ENCODE assay signal across 8 cellular contexts in the genomic region with DNA sequence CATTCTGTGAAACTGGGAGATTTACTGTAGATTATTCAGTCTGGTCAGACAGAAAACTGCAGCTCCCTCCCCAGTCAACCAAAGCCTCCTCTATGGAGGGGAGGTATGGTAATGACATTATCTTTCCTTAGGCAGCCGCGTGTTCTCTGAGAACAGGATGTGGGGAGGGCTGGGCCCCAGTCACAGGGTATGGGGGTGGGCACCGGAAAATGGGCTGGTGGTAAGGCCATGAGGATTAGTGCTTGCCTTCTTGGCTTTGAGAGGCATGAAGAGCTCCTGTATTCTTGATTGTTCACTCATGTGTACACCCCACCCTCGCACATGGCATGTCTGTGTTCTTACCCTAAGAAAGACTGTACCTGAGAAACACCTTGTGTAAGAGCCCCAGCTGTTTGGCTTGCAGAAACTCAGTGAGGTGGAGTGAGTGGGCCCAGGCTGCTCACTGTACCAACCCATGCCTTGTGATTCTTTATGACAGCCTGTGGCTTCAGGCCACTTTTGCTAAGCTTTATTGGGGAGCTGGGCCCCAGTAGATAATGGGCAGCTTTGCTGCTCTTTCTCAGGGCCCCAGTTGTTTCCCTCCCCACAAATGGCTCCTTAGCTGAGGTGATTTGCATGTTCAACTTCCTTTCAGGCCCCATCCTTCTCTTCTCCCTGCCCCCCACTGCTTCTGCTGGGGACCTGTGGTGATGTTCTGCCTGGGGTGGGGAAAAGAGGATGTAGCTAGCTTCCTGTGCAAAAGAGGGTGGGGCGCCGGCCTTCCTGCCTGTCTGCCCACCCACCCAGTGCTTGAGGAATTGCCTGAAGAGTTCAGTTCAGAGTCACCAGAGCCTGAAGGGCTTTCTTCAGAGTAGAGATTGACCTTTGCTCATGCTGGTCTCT. TPM values are rescaled to one million over a fixed set of nuclear protein-coding genes. Genes with fewer than 3 reads are reported as not detected.
DNase-seq lines count a peak whose midpoint lies in the region; ATAC-seq and TF ChIP-seq lines count a peak whose summit lies in the region.

No MANE protein-coding gene starts in this region.

- TF ChIP-seq CTCF in osteocyte (IDR thresholded peaks at IDR 0.05) (no peak), uterus (IDR thresholded peaks at IDR 0.05) (no peak)

- peak overlapping the region; percentile 26 for H3K4me3 ChIP-seq in effector memory CD4-positive, alpha-beta T cell (ENCODE audit: insufficient read depth, low read depth, low read length, poor library complexity, severe bottlenecking)
- no peak overlapping the region for H3K4me3 ChIP-seq in uterus

- no peaks in the 10 kb centered on the region for H3K9me3 Mint-ChIP-seq in activated CD4-positive, alpha-beta T cell treated with anti-CD3 and anti-CD28 coated beads, Interleukin-2, amount 10 ng/mL, durations not matched to agents 24 days and 14 days
- H3K9me3 Mint-ChIP-seq in osteocyte (ENCODE audit: unreplicated experiment): peaks cover 13% of the 10 kb centered on the region

- H3K27me3 Mint-ChIP-seq in activated CD4-positive, alpha-beta T cell treated with anti-CD3 and anti-CD28 coated beads, Interleukin-2, amount 10 ng/mL, durations not matched to agents 24 days and 14 days: no peaks in the 10 kb centered on the region
- H3K27me3 Mint-ChIP-seq in osteocyte (ENCODE audit: unreplicated experiment): no peaks in the 10 kb centered on the region

- intact Hi-C loops in activated CD4-positive, alpha-beta T cell treated with anti-CD3 and anti-CD28 coated beads, Interleukin-2, amount 10 ng/mL, durations not matched to agents 24 days and 14 days (cut with micrococcal nuclease): loop anchor here (1.0 kb wide), 4 partner anchors 8 to 103 kb away; no protein-coding TSS in a partner anchor
- intact Hi-C loops in uterus (cut with DNase I; ENCODE audit: low total_unique reads): no loop called here

- H3K27ac ChIP-seq in effector memory CD4-positive, alpha-beta T cell (ENCODE audit: insufficient read depth, low read length, poor library complexity, severe bottlenecking): peak overlapping the region; percentile 61
- H3K27ac ChIP-seq in uterus: peak overlapping the region; percentile 0 to 70

- H3K4me1 ChIP-seq in effector memory CD4-positive, alpha-beta T cell (ENCODE audit: control insufficient read depth, insufficient read depth, low read length, poor library complexity, severe bottlenecking): peaks cover 63% of the 10 kb centered on the region
- no peaks in the 10 kb centered on the region for H3K4me1 ChIP-seq in uterus

- ATAC-seq in GM21528 (IDR thresholded peaks at IDR 0.05; ENCODE audit: low FRiP score, unreplicated experiment): peak; percentile 76

- H3K4me1 Mint-ChIP-seq in activated CD4-positive, alpha-beta T cell treated with anti-CD3 and anti-CD28 coated beads, Interleukin-2, amount 10 ng/mL, durations not matched to agents 24 days and 14 days: peaks cover 60% of the 10 kb centered on the region
- peaks cover 46% of the 10 kb centered on the region for H3K4me1 Mint-ChIP-seq in osteocyte (ENCODE audit: unreplicated experiment)

- peak overlapping the region; percentile 96 for H3K27ac Mint-ChIP-seq in activated CD4-positive, alpha-beta T cell treated with anti-CD3 and anti-CD28 coated beads, Interleukin-2, amount 10 ng/mL, durations not matched to agents 24 days and 14 days
- peak overlapping the region; percentile 69 for H3K27ac Mint-ChIP-seq in osteocyte (ENCODE audit: unreplicated experiment)

- no peaks in the 10 kb centered on the region for H3K9me3 ChIP-seq in effector memory CD4-positive, alpha-beta T cell (ENCODE audit: control insufficient read depth, low read length)
- no peaks in the 10 kb centered on the region for H3K9me3 ChIP-seq in uterus

- no peaks in the 10 kb centered on the region for H3K27me3 ChIP-seq in effector memory CD4-positive, alpha-beta T cell (replicated peaks; ENCODE audit: control insufficient read depth, insufficient read depth, low read length, poor library complexity, severe bottlenecking)
- no peaks in the 10 kb centered on the region for H3K27me3 ChIP-seq in uterus

- peak; percentile 69 for DNase-seq in CMK (ENCODE audit: low read depth)
- DNase-seq in KG1 (lab: John Stamatoyannopoulos, UW): peak; percentile 70
- peak; percentile 91 for DNase-seq in activated CD4-positive, alpha-beta T cell treated with anti-CD3 and anti-CD28 coated beads, Interleukin-2, amount 10 ng/mL, durations not matched to agents 24 days and 14 days
- peak; percentile 49 to 66 (median 58) for DNase-seq in effector memory CD4-positive, alpha-beta T cell
- no peak for DNase-seq in osteocyte (ENCODE audit: extremely low spot score, unreplicated experiment)
- DNase-seq in uterus: no peak
- DNase-seq in SHP77 (lab: John Stamatoyannopoulos, UW): no peak

- H3K36me3 Mint-ChIP-seq in activated CD4-positive, alpha-beta T cell treated with anti-CD3 and anti-CD28 coated beads, Interleukin-2, amount 10 ng/mL, durations not matched to agents 24 days and 14 days (ENCODE audit: low read depth): peaks cover 35% of the 10 kb centered on the region
- H3K36me3 Mint-ChIP-seq in osteocyte (ENCODE audit: unreplicated experiment): no peaks in the 10 kb centered on the region

- TF ChIP-seq POLR2A in uterus (IDR thresholded peaks at IDR 0.05): no peak

- H3K36me3 ChIP-seq in effector memory CD4-positive, alpha-beta T cell (ENCODE audit: control insufficient read depth, insufficient read depth, low read length): no peaks in the 10 kb centered on the region
- H3K36me3 ChIP-seq in uterus: no peaks in the 10 kb centered on the region

- H3K4me3 Mint-ChIP-seq in activated CD4-positive, alpha-beta T cell treated with anti-CD3 and anti-CD28 coated beads, Interleukin-2, amount 10 ng/mL, durations not matched to agents 24 days and 14 days: peak overlapping the region; percentile 77
- no peak overlapping the region for H3K4me3 Mint-ChIP-seq in osteocyte (ENCODE audit: unreplicated experiment)

RNA-seq across cellular contexts. Expression of gene MSN, which starts 30.7 kb away (rescaled TPM):
- 480 and 482 TPM in 2 replicates for total RNA-seq in activated CD4-positive, alpha-beta T cell treated with anti-CD3 and anti-CD28 coated beads, Interleukin-2, amount 10 ng/mL, durations not matched to agents 24 days and 14 days
- 236 and 241 TPM in 2 replicates for total RNA-seq in osteocyte
- total RNA-seq in uterus: 100 to 1,000 TPM; 106 to 285 (median 137) TPM

Comparison
In these comparisons a context has a peak if more than half of its experiments do, and no peak if none do; other contexts are left out.
1. DNase-seq: peak in CMK (single experiment), KG1 (single experiment), activated CD4-positive, alpha-beta T cell treated with anti-CD3 and anti-CD28 coated beads, Interleukin-2, amount 10 ng/mL, durations not matched to agents 24 days and 14 days (single experiment) and effector memory CD4-positive, alpha-beta T cell (3 of 3); none in osteocyte (single experiment), uterus (0 of 2) and SHP77 (0 of 2).